ENCODE assay signal across 26 cellular contexts in the genomic region with DNA sequence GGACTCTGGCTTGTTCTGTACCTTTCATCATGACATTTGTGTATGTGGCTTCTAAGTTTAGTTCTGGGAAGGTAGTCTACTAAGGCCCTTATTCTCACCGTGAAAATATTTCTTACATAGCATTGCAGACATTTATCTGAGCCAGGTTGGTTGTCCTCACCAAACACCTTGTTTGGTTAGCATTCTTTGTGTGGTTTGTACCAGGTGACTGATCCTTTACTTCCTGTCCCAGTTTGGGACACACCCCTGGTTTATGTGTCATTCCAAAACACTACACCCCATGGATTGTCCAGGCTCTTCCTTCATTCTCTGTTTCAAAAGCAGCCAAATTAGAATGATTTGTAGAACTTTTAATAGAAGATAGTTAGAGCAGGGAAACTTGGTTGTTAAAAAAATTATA. TPM values are rescaled to one million over a fixed set of nuclear protein-coding genes. Genes with fewer than 3 reads are reported as not detected.
DNase-seq lines count a peak whose midpoint lies in the region; ATAC-seq and TF ChIP-seq lines count a peak whose summit lies in the region.
"Had no signal": no experiment of that assay in that cellular context is flagged by ENCODE, and none has a peak within 500 bp of the region (broad histone marks: within the 10 kb centered on the region; RNA-seq: fewer than 3 reads in every experiment).

No MANE protein-coding gene starts in this region.

- TF ChIP-seq CTCF in PC-3 (conservative IDR thresholded peaks at IDR 0.05; ENCODE audit: low read depth, low read length) (no peak), endodermal cell (conservative IDR thresholded peaks at IDR 0.05) (no peak), osteocyte (IDR thresholded peaks at IDR 0.05) (no peak), omental fat pad (IDR thresholded peaks at IDR 0.05) (no peak)

- no peaks in the 10 kb centered on the region for H3K27me3 ChIP-seq in PC-3 (ENCODE audit: low read length)
- H3K27me3 ChIP-seq in endodermal cell (ENCODE audit: control insufficient read depth, insufficient read depth, low read length, poor library complexity, severe bottlenecking) = no peaks in the 10 kb centered on the region
- H3K27me3 ChIP-seq: ovary, upper lobe of right lung had no signal

- CTCF ChIA-PET in PC-3 (lab: Charles Lee) = no interaction called here

- H3K4me1 ChIP-seq in PC-3 (ENCODE audit: insufficient read depth, low read length) = peaks cover 20% of the 10 kb centered on the region
- no peaks in the 10 kb centered on the region for H3K4me1 ChIP-seq in endodermal cell (ENCODE audit: control insufficient read depth, insufficient read depth, low read length)
- H3K4me1 ChIP-seq: lower lobe of right lung, upper lobe of right lung had no signal

- no peaks in the 10 kb centered on the region for H4K20me1 ChIP-seq in PC-3 (ENCODE audit: low read length)

- intact Hi-C loops in PC-3 (cut with micrococcal nuclease) (loop anchor here (1.0 kb wide), 1 partner anchor 22 kb away; no protein-coding TSS in a partner anchor), Right ventricle myocardium inferior (cut with DNase I) (no loop called here)

- no peaks in the 10 kb centered on the region for H3K9me2 ChIP-seq in PC-3 (replicated peaks; ENCODE audit: low read length)

- peak overlapping the region; percentile 29 for H3K4me2 ChIP-seq in PC-3 (ENCODE audit: low read length)

- peak; percentile 91 for ATAC-seq in PC-3
- ATAC-seq in omental fat pad (ENCODE audit: low FRiP score) = no peak
- no peak for ATAC-seq in Right ventricle myocardium inferior
- ATAC-seq: GM12878, HCT116, K562, lower lobe of right lung, upper lobe of right lung had no signal

- POLR2A ChIA-PET in PC-3 (lab: Charles Lee; ENCODE audit: unreplicated experiment) = no interaction called here

- BruUV-seq in PC-3 (replicated peaks; lab: Mats Ljungman, UMichigan) = no TSS peak

- H3K9me3 Mint-ChIP-seq in endodermal cell (no peaks in the 10 kb centered on the region), osteocyte (ENCODE audit: unreplicated experiment) (no peaks in the 10 kb centered on the region)
- H3K9me3 Mint-ChIP-seq: activated CD4-positive, alpha-beta T cell treated with anti-CD3 and anti-CD28 coated beads, Interleukin-2, amount 10 ng/mL, durations not matched to agents 24 days and 14 days; central memory CD8-positive, alpha-beta T cell; nephron had no signal

- peaks cover 5% of the 10 kb centered on the region; the same call in 1 of the 2 replicates for H3K36me3 ChIP-seq in PC-3 (ENCODE audit: low read depth, low read length)
- H3K36me3 ChIP-seq in endodermal cell (ENCODE audit: control insufficient read depth, insufficient read depth, low read length) = peaks cover 67% of the 10 kb centered on the region
- H3K36me3 ChIP-seq: ovary had no signal

- H3K4me3 ChIP-seq in PC-3 (ENCODE audit: low read length) (no peak overlapping the region), endodermal cell (ENCODE audit: low read length) (no peak overlapping the region)
- H3K4me3 ChIP-seq: GM12878, K562, lower lobe of right lung, ovary, SK-N-MC, upper lobe of right lung had no signal

- H3K79me2 ChIP-seq in PC-3 (ENCODE audit: low read length) = no peaks in the 10 kb centered on the region

- H3K36me3 Mint-ChIP-seq in endodermal cell (ENCODE audit: low read depth) (peaks cover 56% of the 10 kb centered on the region), osteocyte (ENCODE audit: unreplicated experiment) (peaks cover 47% of the 10 kb centered on the region)

- no peak overlapping the region for H2AFZ ChIP-seq in PC-3 (ENCODE audit: low read length)

- H3K9ac ChIP-seq in PC-3 (ENCODE audit: low read length) (no peak overlapping the region), endodermal cell (ENCODE audit: extremely low read depth, low read length, poor library complexity, severe bottlenecking) (no peak overlapping the region)

- WGBS in endodermal cell (ENCODE audit: insufficient coverage in 1 of 2, insufficient read length in 1 of 2), 2 experiments = 83 to 100% methylated on average over 1 of the region's 1 CpG

- H3K27ac Mint-ChIP-seq in endodermal cell (peak overlapping the region; percentile 33), osteocyte (ENCODE audit: unreplicated experiment) (no peak overlapping the region)
- H3K27ac Mint-ChIP-seq: nephron had no signal

- no peaks in the 10 kb centered on the region for H3F3A ChIP-seq in PC-3 (ENCODE audit: low read length, unreplicated experiment)

- DNase-seq in HT-29 (ENCODE audit: low spot score) = peak; percentile 47
- peak; percentile 73 for DNase-seq in PC-3
- DNase-seq in endodermal cell = no peak
- peak; percentile 33 for DNase-seq in renal cortical epithelial cell (ENCODE audit: low read depth)
- no peak for DNase-seq in osteocyte (ENCODE audit: extremely low spot score, unreplicated experiment)
- DNase-seq in omental fat pad (ENCODE audit: low spot score) = no peak
- no peak for DNase-seq in Right ventricle myocardium inferior (ENCODE audit: missing footprints)
- DNase-seq: activated CD4-positive, alpha-beta T cell treated with anti-CD3 and anti-CD28 coated beads, Interleukin-2, amount 10 ng/mL, durations not matched to agents 24 days and 14 days; activated CD8-positive, alpha-beta memory T cell treated with anti-CD3 and anti-CD28 coated beads, Interleukin-2, amount 50 U/mL, for 48 hours; activated effector memory CD4-positive, alpha-beta T cell treated with Interleukin-2 at 50 U/mL for 16 hours; dermis blood vessel endothelial cell; head of caudate nucleus; lower lobe of right lung; NCI-H1417 treated with DMSO at 0.1 percent for 48 hours; NCI-H2081 treated with DMSO at 0.1 percent for 48 hours; NCI-H226; NCI-H69; ovary; stimulated activated CD4-positive, alpha-beta T cell treated with anti-CD3 and anti-CD28 coated beads, Interleukin-2, amount 100 ng/mL, for 24 hours; upper lobe of right lung had no signal

- H3K27me3 Mint-ChIP-seq in endodermal cell (ENCODE audit: insufficient read depth) = no peaks in the 10 kb centered on the region
- no peaks in the 10 kb centered on the region for H3K27me3 Mint-ChIP-seq in osteocyte (ENCODE audit: unreplicated experiment)
- H3K27me3 Mint-ChIP-seq: activated CD4-positive, alpha-beta T cell treated with anti-CD3 and anti-CD28 coated beads, Interleukin-2, amount 10 ng/mL, durations not matched to agents 24 days and 14 days; central memory CD8-positive, alpha-beta T cell had no signal

- H3K9me3 ChIP-seq in PC-3 (ENCODE audit: low read length) (no peaks in the 10 kb centered on the region), endodermal cell (ENCODE audit: control insufficient read depth, low read length) (no peaks in the 10 kb centered on the region)
- H3K9me3 ChIP-seq: lower lobe of right lung, ovary, upper lobe of right lung had no signal

- H3K4me1 Mint-ChIP-seq in endodermal cell (no peaks in the 10 kb centered on the region), osteocyte (ENCODE audit: unreplicated experiment) (no peaks in the 10 kb centered on the region)
- H3K4me1 Mint-ChIP-seq: central memory CD8-positive, alpha-beta T cell; nephron had no signal

- H3K27ac ChIP-seq in PC-3 (ENCODE audit: low read length) (peak overlapping the region; percentile 68), endodermal cell (ENCODE audit: low read depth, low read length) (no peak overlapping the region)
- H3K27ac ChIP-seq: lower lobe of right lung, ovary, SK-N-MC, upper lobe of right lung had no signal

- H3K4me3 Mint-ChIP-seq in endodermal cell = no peak overlapping the region
- H3K4me3 Mint-ChIP-seq in osteocyte (ENCODE audit: unreplicated experiment) = no peak overlapping the region
- H3K4me3 Mint-ChIP-seq: activated CD4-positive, alpha-beta T cell treated with anti-CD3 and anti-CD28 coated beads, Interleukin-2, amount 10 ng/mL, durations not matched to agents 24 days and 14 days; central memory CD8-positive, alpha-beta T cell; nephron had no signal

RNA-seq across cellular contexts. Expression of a gene that starts 23.2 kb away (rescaled TPM):
- total RNA-seq in HT-29 (2014; rRNA removed; shearing (Covaris generic)) = 64.2 and 71.4 TPM in 2 replicates
- total RNA-seq in PC-3 (2014; rRNA removed) (49.4 and 56.2 TPM in 2 replicates), endodermal cell (10 to 100 TPM; 17.0 to 22.8 TPM), renal cortical epithelial cell (36.5 and 103 TPM in 2 replicates), osteocyte (34.4 and 35.7 TPM in 2 replicates), omental fat pad (10 to 100 TPM; 12.6 to 65.7 (median 30.6) TPM), Right ventricle myocardium inferior (21.5 TPM)
- 20.9 TPM for polyA plus RNA-seq in endodermal cell (2013, experiment 1 of 2)
- 22.2 TPM for polyA plus RNA-seq in endodermal cell (2013, experiment 2 of 2)

RNA-seq across cellular contexts. Expression of a gene that starts 59.8 kb away (rescaled TPM):
- total RNA-seq in HT-29 (2014; rRNA removed; shearing (Covaris generic)) = 20.0 and 30.6 TPM in 2 replicates
- total RNA-seq in PC-3 (2014; rRNA removed) (12.7 and 16.5 TPM in 2 replicates), endodermal cell (10 to 100 TPM; 26.9 to 31.6 TPM), renal cortical epithelial cell (14.5 and 15.5 TPM in 2 replicates), osteocyte (20.2 and 20.4 TPM in 2 replicates), omental fat pad (10 to 100 TPM; 11.5 to 28.1 (median 16.0) TPM), Right ventricle myocardium inferior (11.3 TPM)
- 21.1 TPM for polyA plus RNA-seq in endodermal cell (2013, experiment 1 of 2)
- polyA plus RNA-seq in endodermal cell (2013, experiment 2 of 2) = 18.1 TPM

RNA-seq across cellular contexts. Expression of a gene that starts 59.8 kb away (rescaled TPM):
- 84.4 and 111 TPM in 2 replicates for total RNA-seq in HT-29 (2014; rRNA removed; shearing (Covaris generic))
- total RNA-seq in PC-3 (2014; rRNA removed) (33.0 and 40.3 TPM in 2 replicates), endodermal cell (10 to 100 TPM; 66.7 to 68.6 TPM), renal cortical epithelial cell (46.4 and 77.5 TPM in 2 replicates), osteocyte (63.5 and 63.8 TPM in 2 replicates), omental fat pad (10 to 100 TPM; 28.7 to 72.7 (median 42.2) TPM), Right ventricle myocardium inferior (13.3 TPM)
- 57.3 TPM for polyA plus RNA-seq in endodermal cell (2013, experiment 1 of 2)
- 57.2 TPM for polyA plus RNA-seq in endodermal cell (2013, experiment 2 of 2)

Comparison
In these comparisons a context has a peak if more than half of its experiments do, and no peak if none do; other contexts are left out.
1. DNase-seq: peak in HT-29 (single experiment), PC-3 (single experiment) and renal cortical epithelial cell (single experiment); none in endodermal cell (single experiment), osteocyte (single experiment), omental fat pad (single experiment) and Right ventricle myocardium inferior (single experiment).